ENCODE assay signal across 23 cellular contexts in genomic region chr15:28164876-28165275, GRCh38.
"Had no signal": no experiment of that assay in that cellular context is flagged by ENCODE, and none has a peak within 500 bp of the region (broad histone marks: within the 10 kb centered on the region; RNA-seq: fewer than 3 reads in every experiment).

No MANE protein-coding gene starts in this region.

- H3K4me1 ChIP-seq: lower lobe of right lung, sigmoid colon, stomach, transverse colon had no signal

- H3K4me2 ChIP-seq: hepatocyte had no signal

- H3K27ac Mint-ChIP-seq: endodermal cell; memory B cell; mesothelial cell of epicardium; stimulated activated naive B cell treated with anti-CD40 and anti-IgM and Interleukin-4, amounts not matched to agents 10 μg/mL and 1 μg/mL and 100 μg/mL, for 72 hours had no signal

- H2AFZ ChIP-seq: hepatocyte had no signal

- ATAC-seq: left cardiac atrium; natural killer cell; stimulated activated naive B cell treated with anti-CD40 and anti-IgM and Interleukin-4, amounts not matched to agents 10 μg/mL and 1 μg/mL and 100 μg/mL, for 72 hours had no signal

- H3K9me3 Mint-ChIP-seq: memory B cell; natural killer cell; neural crest cell; stimulated activated naive B cell treated with anti-CD40 and anti-IgM and Interleukin-4, amounts not matched to agents 10 μg/mL and 1 μg/mL and 100 μg/mL, for 72 hours had no signal

- H3K27me3 Mint-ChIP-seq: memory B cell; stimulated activated naive B cell treated with anti-CD40 and anti-IgM and Interleukin-4, amounts not matched to agents 10 μg/mL and 1 μg/mL and 100 μg/mL, for 72 hours had no signal

- H3K27me3 ChIP-seq: hepatocyte, sigmoid colon, stomach, transverse colon had no signal

- H3K4me3 ChIP-seq: hepatocyte, left ventricle myocardium inferior, lower lobe of right lung, sigmoid colon, skin epidermis, stomach, thoracic aorta, transverse colon had no signal

- H3K79me2 ChIP-seq: hepatocyte had no signal

- H3K9me3 ChIP-seq: left ventricle myocardium inferior, lower lobe of right lung, sigmoid colon, stomach, thoracic aorta, transverse colon had no signal

- H3K27ac ChIP-seq: hepatocyte, left ventricle myocardium inferior, lower lobe of right lung, sigmoid colon, skin epidermis, stomach, thoracic aorta, transverse colon had no signal

- H3K4me3 Mint-ChIP-seq: endodermal cell; memory B cell; mesothelial cell of epicardium; natural killer cell; neural crest cell; stimulated activated naive B cell treated with anti-CD40 and anti-IgM and Interleukin-4, amounts not matched to agents 10 μg/mL and 1 μg/mL and 100 μg/mL, for 72 hours had no signal

- FAIRE-seq: kidney had no signal

- H3K4me1 Mint-ChIP-seq: endodermal cell; memory B cell; stimulated activated naive B cell treated with anti-CD40 and anti-IgM and Interleukin-4, amounts not matched to agents 10 μg/mL and 1 μg/mL and 100 μg/mL, for 72 hours had no signal

- DNase-seq: effector CD4-positive, alpha-beta T cell; endodermal cell; foreskin melanocyte; head of caudate nucleus; kidney; left cardiac atrium; left ventricle myocardium inferior; lower lobe of right lung; natural killer cell; posterior cingulate gyrus; sigmoid colon; stimulated activated CD4-positive, alpha-beta T cell treated with anti-CD3 and anti-CD28 coated beads, Interleukin-2, amount 100 ng/mL, for 24 hours; stimulated activated CD4-positive, alpha-beta T cell treated with anti-CD3 and anti-CD28 coated beads, Interleukin-4, amount 100 ng/mL, for 4 hours; stimulated activated naive B cell treated with anti-CD40 and anti-IgM and Interleukin-4, amounts not matched to agents 10 μg/mL and 1 μg/mL and 100 μg/mL, for 72 hours; stomach; substantia nigra; transverse colon had no signal
